In genomic region chr14:99260116-99260515, GRCh38 we compare ENCODE assay signal across 13 cellular contexts. TPM values are rescaled to one million over a fixed set of nuclear protein-coding genes. Genes with fewer than 3 reads are reported as not detected.
A peak's percentile ranks its signal among the peaks of the same experiment; 100 is the strongest.
DNase-seq lines count a peak whose midpoint lies in the region; ATAC-seq, FAIRE-seq and TF ChIP-seq lines count a peak whose summit lies in the region.
"Had no signal": no experiment of that assay in that cellular context is flagged by ENCODE, and none has a peak within 500 bp of the region (broad histone marks: within the 10 kb centered on the region; RNA-seq: fewer than 3 reads in every experiment).

No MANE protein-coding gene starts in this region.

- H3K27me3 Mint-ChIP-seq in activated naive CD4-positive, alpha-beta T cell treated with anti-CD3 and anti-CD28 coated beads, Interleukin-2, amount 50 U/mL, for 24 hours = no peaks in the 10 kb centered on the region
- no peaks in the 10 kb centered on the region for H3K27me3 Mint-ChIP-seq in activated T-cell treated with anti-CD3 and anti-CD28 coated beads, Interleukin-2, amount 50 U/mL, for 72 hours (ENCODE audit: low read depth)

- TF ChIP-seq POLR2A in transverse colon (IDR thresholded peaks at IDR 0.05) = no peak

- DNase-seq in activated naive CD4-positive, alpha-beta T cell (lab: John Stamatoyannopoulos, UW) = no peak
- DNase-seq in activated T-cell treated with anti-CD3 and anti-CD28 coated beads, Interleukin-2, amount 50 U/mL, for 72 hours = no peak
- DNase-seq in keratinocyte (ENCODE audit: low read depth, low spot score) (no peak), transverse colon (no peak), NCI-H1105 (lab: John Stamatoyannopoulos, UW) (no peak), glomerular visceral epithelial cell (ENCODE audit: extremely low spot score) (no peak)
- DNase-seq: aorta, left colon, NCI-H226 had no signal

- H3K4me3 Mint-ChIP-seq in activated naive CD4-positive, alpha-beta T cell treated with anti-CD3 and anti-CD28 coated beads, Interleukin-2, amount 50 U/mL, for 24 hours = peak overlapping the region; percentile 94
- peak overlapping the region; percentile 94 to 96 for H3K4me3 Mint-ChIP-seq in activated T-cell treated with anti-CD3 and anti-CD28 coated beads, Interleukin-2, amount 50 U/mL, for 72 hours

- H2AFZ ChIP-seq in keratinocyte (ENCODE audit: control insufficient read depth, low read length) = no peak overlapping the region

- no peaks in the 10 kb centered on the region for H4K20me1 ChIP-seq in keratinocyte (ENCODE audit: control insufficient read depth, extremely low read depth, insufficient read depth, low read length)

- H3K9me3 Mint-ChIP-seq in activated naive CD4-positive, alpha-beta T cell treated with anti-CD3 and anti-CD28 coated beads, Interleukin-2, amount 50 U/mL, for 24 hours = no peaks in the 10 kb centered on the region
- H3K9me3 Mint-ChIP-seq in activated T-cell treated with anti-CD3 and anti-CD28 coated beads, Interleukin-2, amount 50 U/mL, for 72 hours = no peaks in the 10 kb centered on the region

- H3K4me1 ChIP-seq in keratinocyte (ENCODE audit: control insufficient read depth, extremely low read depth, insufficient read depth, low read length) (peaks cover 56% of the 10 kb centered on the region), transverse colon (no peaks in the 10 kb centered on the region)

- dilution Hi-C loops in keratinocyte (cut with MboI; ENCODE audit: extremely low pct_ligation_motif_present, low sequenced_read_pairs) = no loop called here

- H3K36me3 Mint-ChIP-seq in activated naive CD4-positive, alpha-beta T cell treated with anti-CD3 and anti-CD28 coated beads, Interleukin-2, amount 50 U/mL, for 24 hours = peaks cover 6% of the 10 kb centered on the region
- peaks cover 10 to 11% of the 10 kb centered on the region in 2 donors for H3K36me3 Mint-ChIP-seq in activated T-cell treated with anti-CD3 and anti-CD28 coated beads, Interleukin-2, amount 50 U/mL, for 72 hours (ENCODE audit: insufficient read depth in 2 of 2)

- H3K9ac ChIP-seq in keratinocyte (ENCODE audit: control insufficient read depth, extremely low read depth, insufficient read depth, low read length) = peak overlapping the region; percentile 90

- FAIRE-seq in keratinocyte (lab: Jason Lieb, UNC) = no peak

- intact Hi-C loops in transverse colon (cut with DNase I; ENCODE audit: low total_unique reads) = no loop called here

- H3K27ac ChIP-seq in keratinocyte (ENCODE audit: control insufficient read depth, insufficient read depth, low read length) (peak overlapping the region; percentile 95), transverse colon (peak overlapping the region in 3 of 4 donors; percentile 17 to 68 (median 23))

- H3K79me2 ChIP-seq in keratinocyte (ENCODE audit: control insufficient read depth, insufficient read depth, low read length) = peaks cover 99% of the 10 kb centered on the region

- 81 to 91% methylated on average over 9 of the region's 9 CpGs for WGBS in transverse colon (ENCODE audit: low coverage in 1 of 2), 2 donors

- no peak for TF ChIP-seq EP300 in transverse colon (IDR thresholded peaks at IDR 0.05; ENCODE audit: low read depth)

- H3K27ac Mint-ChIP-seq in activated naive CD4-positive, alpha-beta T cell treated with anti-CD3 and anti-CD28 coated beads, Interleukin-2, amount 50 U/mL, for 24 hours = peak overlapping the region; percentile 98
- H3K27ac Mint-ChIP-seq in activated T-cell treated with anti-CD3 and anti-CD28 coated beads, Interleukin-2, amount 50 U/mL, for 72 hours = peak overlapping the region; percentile 100

- ATAC-seq in activated T-cell treated with anti-CD3 and anti-CD28 coated beads, Interleukin-2, amount 50 U/mL, for 72 hours (replicated peaks in 1 of 2) = no peak
- no peak for ATAC-seq in GM18870 (IDR thresholded peaks at IDR 0.05; ENCODE audit: unreplicated experiment)
- ATAC-seq: left colon, sciatic nerve had no signal

- no peaks in the 10 kb centered on the region for H3K9me1 ChIP-seq in keratinocyte (ENCODE audit: control insufficient read depth, extremely low read depth, insufficient read depth, low read length)

- H3K4me3 ChIP-seq in keratinocyte (ENCODE audit: control insufficient read depth in 2 of 3, extremely low read depth in 1 of 3, insufficient read depth in 2 of 3, low read depth in 1 of 3, low read length in 3 of 3) (peak overlapping the region in 2 of 3 experiments; percentile 75 to 89), transverse colon (no peak overlapping the region)

- H3K27me3 ChIP-seq in keratinocyte (ENCODE audit: control insufficient read depth, extremely low read depth, insufficient read depth, low read length) (no peaks in the 10 kb centered on the region), transverse colon (peaks cover 22% of the 10 kb centered on the region)

- H3K36me3 ChIP-seq in keratinocyte (ENCODE audit: control insufficient read depth in 2 of 2, extremely low read depth in 1 of 2, insufficient read depth in 2 of 2, low read length in 2 of 2) (peaks cover 5 to 21% of the 10 kb centered on the region in 2 experiments), transverse colon (no peaks in the 10 kb centered on the region)

- in situ Hi-C loops in transverse colon (cut with MboI; ENCODE audit: low pct_ligation_motif_present in 1 of 4, low pct_unique_long_range_greater_than_20kb in 1 of 4, low sequenced_read_pairs in 3 of 4) = loop anchor here in 3 of 4 donors (25.0 kb wide), 3 partner anchors 1098 to 1273 kb away; no protein-coding TSS in a partner anchor

- H3K4me1 Mint-ChIP-seq in activated naive CD4-positive, alpha-beta T cell treated with anti-CD3 and anti-CD28 coated beads, Interleukin-2, amount 50 U/mL, for 24 hours = peaks cover 98% of the 10 kb centered on the region
- H3K4me1 Mint-ChIP-seq in activated T-cell treated with anti-CD3 and anti-CD28 coated beads, Interleukin-2, amount 50 U/mL, for 72 hours (ENCODE audit: low read depth) = peaks cover 98% of the 10 kb centered on the region

- no peaks in the 10 kb centered on the region for H3K9me3 ChIP-seq in keratinocyte (ENCODE audit: control insufficient read depth, low read depth, low read length)
- no peaks in the 10 kb centered on the region for H3K9me3 ChIP-seq in transverse colon

- TF ChIP-seq CTCF in keratinocyte (optimal IDR thresholded peaks at IDR 0.05 in 1 of 3, IDR thresholded peaks at IDR 0.05 in 1 of 3, conservative IDR thresholded peaks at IDR 0.05 in 1 of 3; ENCODE audit: extremely low read depth in 1 of 3, insufficient read depth in 2 of 3, low read length in 3 of 3) = no peak
- no peak for TF ChIP-seq CTCF in transverse colon (IDR thresholded peaks at IDR 0.05)

- H3K4me2 ChIP-seq in keratinocyte (ENCODE audit: control insufficient read depth, extremely low read depth, insufficient read depth, low read depth, low read length) = peak overlapping the region; percentile 100

RNA-seq across cellular contexts. Expression of gene BCL11B, which starts 11.9 kb away (rescaled TPM):
- total RNA-seq in activated T-cell treated with anti-CD3 and anti-CD28 coated beads, Interleukin-2, amount 50 U/mL, for 72 hours = 10 to 100 TPM; 54.4 to 58.0 TPM
- 3.6 to 6.4 TPM (median 5.2 TPM) in 3 replicates for polyA plus RNA-seq in keratinocyte
- polyA plus RNA-seq in keratinocyte (2011; ENCODE audit: low read depth) = 2.3 TPM
- 2.6 and 3.0 TPM in 2 replicates for polyA plus RNA-seq in keratinocyte (2011; cell fraction: cytosol; rRNA removed)
- 10.9 and 11.1 TPM in 2 replicates for polyA plus RNA-seq in keratinocyte (2011; cell fraction: nucleus; rRNA removed)
- polyA plus RNA-seq in keratinocyte (2012; ENCODE audit: low replicate concordance) = 3.9 and 7.8 TPM in 2 replicates
- 6.5 to 9.3 TPM (median 8.7 TPM) in 3 replicates for polyA minus RNA-seq in keratinocyte
- polyA minus RNA-seq in keratinocyte (2011; cell fraction: cytosol; rRNA and poly(A)+ RNA removed) = 9.4 TPM
- 17.1 and 20.4 TPM in 2 replicates for polyA minus RNA-seq in keratinocyte (2011; cell fraction: nucleus; rRNA and poly(A)+ RNA removed)
- total RNA-seq in transverse colon = 1 to 10 TPM in 3 of 4 donors, under 1 TPM in 1; 0.37 to 4.8 (median 3.7) TPM
- total RNA-seq: fibroblast of villous mesenchyme had no signal

Comparison
In these comparisons a context has a peak if more than half of its experiments do, and no peak if none do; other contexts are left out.
1. H3K4me3 ChIP-seq: peak in keratinocyte (2 of 3); none in transverse colon (0 of 4).
2. RNA of gene BCL11B, which starts 11.9 kb away (total RNA-seq): 54.4 to 58.0 TPM in activated T-cell treated with anti-CD3 and anti-CD28 coated beads, Interleukin-2, amount 50 U/mL, for 72 hours; 0.37 to 4.8 TPM in transverse colon; every median in the first group is over 4 times any median in the second.